1 cellular context compared by ENCODE assay signal in the genomic region with DNA sequence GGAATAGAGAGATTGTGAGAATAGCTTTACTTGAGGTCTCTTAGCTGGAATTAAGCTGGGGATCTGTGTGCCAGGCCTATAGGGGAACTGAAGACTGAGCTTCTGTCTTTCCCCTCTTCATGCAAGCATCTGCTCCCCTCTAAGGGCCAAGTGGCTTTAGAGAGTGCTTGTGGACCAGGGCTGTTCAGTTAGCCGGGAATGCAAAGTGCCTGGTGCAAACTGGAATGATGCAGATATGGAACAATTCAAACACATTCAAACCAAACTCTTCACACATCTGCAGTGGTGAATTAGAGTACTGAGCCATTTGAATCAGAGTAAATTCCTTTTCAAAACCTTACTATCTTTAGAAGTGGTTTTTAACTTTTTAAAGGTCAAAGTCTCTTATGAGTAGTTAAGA.
TF ChIP-seq lines count a peak whose summit lies in the region.

No MANE protein-coding gene starts in this region.

TF ChIP-seq in HepG2, 621 proteins besides CTCF, POLR2A, EP300 and RAD21 (continued from another document):
- TF ChIP-seq, protein P1, sequence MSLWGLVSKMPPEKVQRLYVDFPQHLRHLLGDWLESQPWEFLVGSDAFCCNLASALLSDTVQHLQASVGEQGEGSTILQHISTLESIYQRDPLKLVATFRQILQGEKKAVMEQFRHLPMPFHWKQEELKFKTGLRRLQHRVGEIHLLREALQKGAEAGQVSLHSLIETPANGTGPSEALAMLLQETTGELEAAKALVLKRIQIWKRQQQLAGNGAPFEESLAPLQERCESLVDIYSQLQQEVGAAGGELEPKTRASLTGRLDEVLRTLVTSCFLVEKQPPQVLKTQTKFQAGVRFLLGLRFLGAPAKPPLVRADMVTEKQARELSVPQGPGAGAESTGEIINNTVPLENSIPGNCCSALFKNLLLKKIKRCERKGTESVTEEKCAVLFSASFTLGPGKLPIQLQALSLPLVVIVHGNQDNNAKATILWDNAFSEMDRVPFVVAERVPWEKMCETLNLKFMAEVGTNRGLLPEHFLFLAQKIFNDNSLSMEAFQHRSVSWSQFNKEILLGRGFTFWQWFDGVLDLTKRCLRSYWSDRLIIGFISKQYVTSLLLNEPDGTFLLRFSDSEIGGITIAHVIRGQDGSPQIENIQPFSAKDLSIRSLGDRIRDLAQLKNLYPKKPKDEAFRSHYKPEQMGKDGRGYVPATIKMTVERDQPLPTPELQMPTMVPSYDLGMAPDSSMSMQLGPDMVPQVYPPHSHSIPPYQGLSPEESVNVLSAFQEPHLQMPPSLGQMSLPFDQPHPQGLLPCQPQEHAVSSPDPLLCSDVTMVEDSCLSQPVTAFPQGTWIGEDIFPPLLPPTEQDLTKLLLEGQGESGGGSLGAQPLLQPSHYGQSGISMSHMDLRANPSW (CRISPR knock-in tag; IDR thresholded peaks at IDR 0.05; ENCODE audit: borderline replicate concordance): no peak
- TF ChIP-seq ZNF878 (CRISPR knock-in tag; IDR thresholded peaks at IDR 0.05) (no peak), SOX13 (IDR thresholded peaks at IDR 0.05) (no peak), SOX13 (CRISPR knock-in tag; conservative IDR thresholded peaks at IDR 0.05 in 1 of 2, IDR thresholded peaks at IDR 0.05 in 1 of 2) (no peak), RFX5 (IDR thresholded peaks at IDR 0.05; ENCODE audit: low read depth, low read length) (no peak), ZNF414 (CRISPR knock-in tag; IDR thresholded peaks at IDR 0.05) (no peak), ZNF17 (CRISPR knock-in tag; IDR thresholded peaks at IDR 0.05) (no peak), GABPA (IDR thresholded peaks at IDR 0.05; ENCODE audit: low read depth, low read length) (no peak), GABPA (CRISPR knock-in tag; IDR thresholded peaks at IDR 0.05; ENCODE audit: low read depth) (no peak), UBTF (CRISPR knock-in tag; IDR thresholded peaks at IDR 0.05) (no peak), ZSCAN30 (CRISPR knock-in tag; IDR thresholded peaks at IDR 0.05) (no peak), MBD4 (IDR thresholded peaks at IDR 0.05; ENCODE audit: borderline replicate concordance, low read length) (no peak), TCF12 (IDR thresholded peaks at IDR 0.05) (no peak), TCF12 (CRISPR knock-in tag; IDR thresholded peaks at IDR 0.05) (no peak), DDIT3 (CRISPR knock-in tag; IDR thresholded peaks at IDR 0.05) (no peak), ZBTB8A (CRISPR knock-in tag; IDR thresholded peaks at IDR 0.05; ENCODE audit: borderline replicate concordance, low read depth) (no peak), LCORL (IDR thresholded peaks at IDR 0.05) (no peak), LCORL (CRISPR knock-in tag; IDR thresholded peaks at IDR 0.05) (no peak)
- TF ChIP-seq, protein P2, sequence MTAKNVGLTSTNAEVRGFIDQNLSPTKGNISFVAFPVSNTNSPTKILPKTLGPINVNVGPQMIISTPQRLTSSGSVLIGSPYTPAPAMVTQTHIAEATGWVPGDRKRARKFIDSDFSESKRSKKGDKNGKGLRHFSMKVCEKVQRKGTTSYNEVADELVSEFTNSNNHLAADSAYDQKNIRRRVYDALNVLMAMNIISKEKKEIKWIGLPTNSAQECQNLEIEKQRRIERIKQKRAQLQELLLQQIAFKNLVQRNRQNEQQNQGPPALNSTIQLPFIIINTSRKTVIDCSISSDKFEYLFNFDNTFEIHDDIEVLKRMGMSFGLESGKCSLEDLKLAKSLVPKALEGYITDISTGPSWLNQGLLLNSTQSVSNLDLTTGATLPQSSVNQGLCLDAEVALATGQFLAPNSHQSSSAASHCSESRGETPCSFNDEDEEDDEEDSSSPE (CRISPR knock-in tag; IDR thresholded peaks at IDR 0.05): no peak
- TF ChIP-seq, protein P3, sequence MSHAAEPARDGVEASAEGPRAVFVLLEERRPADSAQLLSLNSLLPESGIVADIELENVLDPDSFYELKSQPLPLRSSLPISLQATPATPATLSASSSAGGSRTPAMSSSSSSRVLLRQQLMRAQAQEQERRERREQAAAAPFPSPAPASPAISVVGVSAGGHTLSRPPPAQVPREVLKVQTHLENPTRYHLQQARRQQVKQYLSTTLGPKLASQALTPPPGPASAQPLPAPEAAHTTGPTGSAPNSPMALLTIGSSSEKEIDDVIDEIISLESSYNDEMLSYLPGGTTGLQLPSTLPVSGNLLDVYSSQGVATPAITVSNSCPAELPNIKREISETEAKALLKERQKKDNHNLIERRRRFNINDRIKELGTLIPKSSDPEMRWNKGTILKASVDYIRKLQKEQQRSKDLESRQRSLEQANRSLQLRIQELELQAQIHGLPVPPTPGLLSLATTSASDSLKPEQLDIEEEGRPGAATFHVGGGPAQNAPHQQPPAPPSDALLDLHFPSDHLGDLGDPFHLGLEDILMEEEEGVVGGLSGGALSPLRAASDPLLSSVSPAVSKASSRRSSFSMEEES (CRISPR knock-in tag; IDR thresholded peaks at IDR 0.05): no peak
- TF ChIP-seq, protein P4, sequence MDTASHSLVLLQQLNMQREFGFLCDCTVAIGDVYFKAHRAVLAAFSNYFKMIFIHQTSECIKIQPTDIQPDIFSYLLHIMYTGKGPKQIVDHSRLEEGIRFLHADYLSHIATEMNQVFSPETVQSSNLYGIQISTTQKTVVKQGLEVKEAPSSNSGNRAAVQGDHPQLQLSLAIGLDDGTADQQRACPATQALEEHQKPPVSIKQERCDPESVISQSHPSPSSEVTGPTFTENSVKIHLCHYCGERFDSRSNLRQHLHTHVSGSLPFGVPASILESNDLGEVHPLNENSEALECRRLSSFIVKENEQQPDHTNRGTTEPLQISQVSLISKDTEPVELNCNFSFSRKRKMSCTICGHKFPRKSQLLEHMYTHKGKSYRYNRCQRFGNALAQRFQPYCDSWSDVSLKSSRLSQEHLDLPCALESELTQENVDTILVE (CRISPR knock-in tag; IDR thresholded peaks at IDR 0.05): no peak
